ENCODE assay signal across 1 cellular context in the genomic region with DNA sequence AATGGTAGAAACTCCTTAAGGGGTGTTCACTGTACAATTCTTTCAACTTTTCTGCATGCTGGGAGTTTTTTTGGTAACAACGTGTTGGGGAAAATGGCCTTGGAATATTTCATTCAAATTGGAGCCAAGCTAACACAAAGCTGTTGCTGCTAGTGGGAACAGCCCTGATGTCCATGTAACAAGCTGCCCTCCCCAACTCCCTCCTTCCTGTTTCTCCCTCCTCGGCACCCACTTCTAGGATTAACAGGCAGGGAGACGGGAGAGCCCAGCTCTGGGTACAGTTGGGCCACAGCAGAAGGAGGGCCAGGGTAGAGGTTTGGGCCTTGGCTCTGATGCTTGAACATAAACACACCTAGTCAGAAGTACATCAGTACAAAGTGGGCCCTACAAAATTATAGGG.
TF ChIP-seq lines count a peak whose summit lies in the region.

No MANE protein-coding gene starts in this region.

TF ChIP-seq in IMR-90, 13 proteins besides CTCF, POLR2A, EP300 and RAD21:
- no peak for TF ChIP-seq RFX5 (IDR thresholded peaks at IDR 0.05; ENCODE audit: low read depth, low read length)
TF ChIP-seq in IMR-90: peak in this region for 0.
